8 cellular contexts compared by ENCODE assay signal in the genomic region with DNA sequence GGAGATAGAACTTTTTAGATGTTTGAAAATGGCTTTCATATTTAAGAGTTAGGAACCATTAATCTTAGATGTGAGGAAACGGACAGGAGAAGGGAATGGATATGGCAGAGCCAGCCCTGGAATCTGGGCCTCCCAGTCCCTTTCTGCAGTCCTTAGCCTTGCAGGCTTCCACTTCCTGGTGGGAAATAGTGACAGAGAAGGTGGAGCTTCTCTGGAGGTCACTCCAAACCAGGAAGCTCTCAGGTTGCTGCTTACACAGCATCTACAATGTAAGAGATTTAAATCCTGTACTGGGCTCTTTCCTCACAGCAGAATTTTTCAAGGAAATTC. TPM values are rescaled to one million over a fixed set of nuclear protein-coding genes. Genes with fewer than 3 reads are reported as not detected.
DNase-seq lines count a peak whose midpoint lies in the region; ATAC-seq, FAIRE-seq and TF ChIP-seq lines count a peak whose summit lies in the region.

No MANE protein-coding gene starts in this region.

- H3K36me3 Mint-ChIP-seq in dendritic cell treated with granulocyte-macrophage colony-stimulating factor and Interleukin-4, amounts not matched to agents 40 ng/mL and 50 ng/mL, for 4 days (ENCODE audit: low read depth) = peaks cover 68% of the 10 kb centered on the region

- peaks cover 8% of the 10 kb centered on the region for H3K4me1 ChIP-seq in psoas muscle

- H3K4me3 Mint-ChIP-seq in dendritic cell treated with granulocyte-macrophage colony-stimulating factor and Interleukin-4, amounts not matched to agents 40 ng/mL and 50 ng/mL, for 4 days = peak overlapping the region; percentile 97

- H3K4me1 Mint-ChIP-seq in dendritic cell treated with granulocyte-macrophage colony-stimulating factor and Interleukin-4, amounts not matched to agents 40 ng/mL and 50 ng/mL, for 4 days (ENCODE audit: low read depth) = peaks cover 36% of the 10 kb centered on the region

- no peak for TF ChIP-seq CTCF in psoas muscle (IDR thresholded peaks at IDR 0.05)

- intact Hi-C loops in dendritic cell treated with granulocyte-macrophage colony-stimulating factor and Interleukin-4, amounts not matched to agents 40 ng/mL and 50 ng/mL, for 4 days (cut with micrococcal nuclease) = no loop called here
- intact Hi-C loops in psoas muscle (cut with DNase I) = no loop called here

- no peak for FAIRE-seq in RCC 7860 (lab: Jason Lieb, UNC)

- DNase-seq in HuH-7.5 (ENCODE audit: low spot score) (peak; percentile 57), psoas muscle (no peak), G401 (ENCODE audit: low spot score) (no peak), cerebellar cortex (ENCODE audit: low spot score) (no peak), RCC 7860 (ENCODE audit: low spot score) (no peak)
- no peak for DNase-seq in activated effector memory CD4-positive, alpha-beta T cell treated with anti-CD3 and anti-CD28 coated beads, Interleukin-2, amount 50 U/mL, for 16 hours

- peak overlapping the region; percentile 69 for H3K4me3 ChIP-seq in psoas muscle

- peak overlapping the region; percentile 100 for H3K27ac Mint-ChIP-seq in dendritic cell treated with granulocyte-macrophage colony-stimulating factor and Interleukin-4, amounts not matched to agents 40 ng/mL and 50 ng/mL, for 4 days

- no peaks in the 10 kb centered on the region for H3K27me3 Mint-ChIP-seq in dendritic cell treated with granulocyte-macrophage colony-stimulating factor and Interleukin-4, amounts not matched to agents 40 ng/mL and 50 ng/mL, for 4 days

- in situ Hi-C loops in G401 (cut with HindIII; ENCODE audit: low sequenced_read_pairs) = no loop called here

- ATAC-seq in GM18873 (IDR thresholded peaks at IDR 0.05; ENCODE audit: low FRiP score, unreplicated experiment) (peak; percentile 9), psoas muscle (peak in 3 of 4 donors; percentile 21 to 29 (median 21))

- H3K36me3 ChIP-seq in psoas muscle (ENCODE audit: insufficient read depth in 1 of 2, low read depth in 1 of 2) = peaks cover 12 to 24% of the 10 kb centered on the region in 2 donors

- H3K9me3 Mint-ChIP-seq in dendritic cell treated with granulocyte-macrophage colony-stimulating factor and Interleukin-4, amounts not matched to agents 40 ng/mL and 50 ng/mL, for 4 days = no peaks in the 10 kb centered on the region

- H3K27ac ChIP-seq in psoas muscle = peak overlapping the region; percentile 83

- no peaks in the 10 kb centered on the region for H3K9me3 ChIP-seq in psoas muscle

- WGBS in psoas muscle, 3 donors = 67 to 75% (median 67%) methylated on average over 1 of the region's 1 CpG

- H3K27me3 ChIP-seq in psoas muscle (ENCODE audit: insufficient read depth in 3 of 3, low read length in 2 of 3) = peaks cover 0 to 25% (median 0%) of the 10 kb centered on the region in 3 donors

RNA-seq across cellular contexts. Expression of gene S100A11, which starts 2.5 kb away (rescaled TPM):
- total RNA-seq in psoas muscle = 10 to 100 TPM; 36.7 to 68.5 (median 47.1) TPM
- 100 to 1,000 TPM in 1 of 3 donors, 10 to 100 TPM in 2; 61.2 to 500 (median 96.1) TPM for polyA plus RNA-seq in psoas muscle
- not detected in 2 replicates for total RNA-seq in G401 (2014; rRNA removed; shearing (Covaris generic))

RNA-seq across cellular contexts. Expression of gene S100A10, which starts 40.6 kb away (rescaled TPM):
- total RNA-seq in psoas muscle = 100 to 1,000 TPM in 1 of 4 donors, 10 to 100 TPM in 3; 41.8 to 150 (median 59.9) TPM
- 100 to 1,000 TPM in 1 of 3 donors, 10 to 100 TPM in 2; 30.5 to 414 (median 61.6) TPM for polyA plus RNA-seq in psoas muscle
- not detected in 2 replicates for total RNA-seq in G401 (2014; rRNA removed; shearing (Covaris generic))

RNA-seq across cellular contexts. Expression of gene TCHHL1, which starts 54.6 kb away (rescaled TPM):
- not detected for total RNA-seq in psoas muscle
- not detected for polyA plus RNA-seq in psoas muscle
- not detected in 2 replicates for total RNA-seq in G401 (2014; rRNA removed; shearing (Covaris generic))

Comparison
In these comparisons a context has a peak if more than half of its experiments do, and no peak if none do; other contexts are left out.
1. RNA of gene S100A11, which starts 2.5 kb away (total RNA-seq): 36.7 to 68.5 TPM in psoas muscle; not detected in G401; every median in the first group is over 10 times any median in the second.
2. RNA of gene S100A10, which starts 40.6 kb away (total RNA-seq): 41.8 to 150 TPM in psoas muscle; not detected in G401; every median in the first group is over 10 times any median in the second.